Comparison of ENCODE assay signal across 2 cellular contexts in genomic region chr11:3189886-3190583, GRCh38.
TF ChIP-seq lines count a peak whose summit lies in the region.

No MANE protein-coding gene starts in this region.

TF ChIP-seq in GM23338, 12 proteins besides CTCF, POLR2A, EP300 and RAD21:
- TF ChIP-seq, protein P1, sequence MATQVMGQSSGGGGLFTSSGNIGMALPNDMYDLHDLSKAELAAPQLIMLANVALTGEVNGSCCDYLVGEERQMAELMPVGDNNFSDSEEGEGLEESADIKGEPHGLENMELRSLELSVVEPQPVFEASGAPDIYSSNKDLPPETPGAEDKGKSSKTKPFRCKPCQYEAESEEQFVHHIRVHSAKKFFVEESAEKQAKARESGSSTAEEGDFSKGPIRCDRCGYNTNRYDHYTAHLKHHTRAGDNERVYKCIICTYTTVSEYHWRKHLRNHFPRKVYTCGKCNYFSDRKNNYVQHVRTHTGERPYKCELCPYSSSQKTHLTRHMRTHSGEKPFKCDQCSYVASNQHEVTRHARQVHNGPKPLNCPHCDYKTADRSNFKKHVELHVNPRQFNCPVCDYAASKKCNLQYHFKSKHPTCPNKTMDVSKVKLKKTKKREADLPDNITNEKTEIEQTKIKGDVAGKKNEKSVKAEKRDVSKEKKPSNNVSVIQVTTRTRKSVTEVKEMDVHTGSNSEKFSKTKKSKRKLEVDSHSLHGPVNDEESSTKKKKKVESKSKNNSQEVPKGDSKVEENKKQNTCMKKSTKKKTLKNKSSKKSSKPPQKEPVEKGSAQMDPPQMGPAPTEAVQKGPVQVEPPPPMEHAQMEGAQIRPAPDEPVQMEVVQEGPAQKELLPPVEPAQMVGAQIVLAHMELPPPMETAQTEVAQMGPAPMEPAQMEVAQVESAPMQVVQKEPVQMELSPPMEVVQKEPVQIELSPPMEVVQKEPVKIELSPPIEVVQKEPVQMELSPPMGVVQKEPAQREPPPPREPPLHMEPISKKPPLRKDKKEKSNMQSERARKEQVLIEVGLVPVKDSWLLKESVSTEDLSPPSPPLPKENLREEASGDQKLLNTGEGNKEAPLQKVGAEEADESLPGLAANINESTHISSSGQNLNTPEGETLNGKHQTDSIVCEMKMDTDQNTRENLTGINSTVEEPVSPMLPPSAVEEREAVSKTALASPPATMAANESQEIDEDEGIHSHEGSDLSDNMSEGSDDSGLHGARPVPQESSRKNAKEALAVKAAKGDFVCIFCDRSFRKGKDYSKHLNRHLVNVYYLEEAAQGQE (IDR thresholded peaks at IDR 0.05; ENCODE audit: unreplicated experiment), result no peak
- TF ChIP-seq JUNB (IDR thresholded peaks at IDR 0.05; ENCODE audit: unreplicated experiment) (no peak), STAT1 (IDR thresholded peaks at IDR 0.05; ENCODE audit: unreplicated experiment) (no peak), POLR2AphosphoS5 (IDR thresholded peaks at IDR 0.05; ENCODE audit: low read depth) (no peak), EZH2 (IDR thresholded peaks at IDR 0.05; ENCODE audit: low read depth, unreplicated experiment) (no peak), ZNF114 (CRISPR knock-in tag; IDR thresholded peaks at IDR 0.05) (no peak), ZNF331 (CRISPR knock-in tag; IDR thresholded peaks at IDR 0.05; ENCODE audit: low read depth) (no peak)
- TF ChIP-seq, protein P2, sequence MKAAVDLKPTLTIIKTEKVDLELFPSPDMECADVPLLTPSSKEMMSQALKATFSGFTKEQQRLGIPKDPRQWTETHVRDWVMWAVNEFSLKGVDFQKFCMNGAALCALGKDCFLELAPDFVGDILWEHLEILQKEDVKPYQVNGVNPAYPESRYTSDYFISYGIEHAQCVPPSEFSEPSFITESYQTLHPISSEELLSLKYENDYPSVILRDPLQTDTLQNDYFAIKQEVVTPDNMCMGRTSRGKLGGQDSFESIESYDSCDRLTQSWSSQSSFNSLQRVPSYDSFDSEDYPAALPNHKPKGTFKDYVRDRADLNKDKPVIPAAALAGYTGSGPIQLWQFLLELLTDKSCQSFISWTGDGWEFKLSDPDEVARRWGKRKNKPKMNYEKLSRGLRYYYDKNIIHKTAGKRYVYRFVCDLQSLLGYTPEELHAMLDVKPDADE (IDR thresholded peaks at IDR 0.05), result no peak
- TF ChIP-seq, protein P3, sequence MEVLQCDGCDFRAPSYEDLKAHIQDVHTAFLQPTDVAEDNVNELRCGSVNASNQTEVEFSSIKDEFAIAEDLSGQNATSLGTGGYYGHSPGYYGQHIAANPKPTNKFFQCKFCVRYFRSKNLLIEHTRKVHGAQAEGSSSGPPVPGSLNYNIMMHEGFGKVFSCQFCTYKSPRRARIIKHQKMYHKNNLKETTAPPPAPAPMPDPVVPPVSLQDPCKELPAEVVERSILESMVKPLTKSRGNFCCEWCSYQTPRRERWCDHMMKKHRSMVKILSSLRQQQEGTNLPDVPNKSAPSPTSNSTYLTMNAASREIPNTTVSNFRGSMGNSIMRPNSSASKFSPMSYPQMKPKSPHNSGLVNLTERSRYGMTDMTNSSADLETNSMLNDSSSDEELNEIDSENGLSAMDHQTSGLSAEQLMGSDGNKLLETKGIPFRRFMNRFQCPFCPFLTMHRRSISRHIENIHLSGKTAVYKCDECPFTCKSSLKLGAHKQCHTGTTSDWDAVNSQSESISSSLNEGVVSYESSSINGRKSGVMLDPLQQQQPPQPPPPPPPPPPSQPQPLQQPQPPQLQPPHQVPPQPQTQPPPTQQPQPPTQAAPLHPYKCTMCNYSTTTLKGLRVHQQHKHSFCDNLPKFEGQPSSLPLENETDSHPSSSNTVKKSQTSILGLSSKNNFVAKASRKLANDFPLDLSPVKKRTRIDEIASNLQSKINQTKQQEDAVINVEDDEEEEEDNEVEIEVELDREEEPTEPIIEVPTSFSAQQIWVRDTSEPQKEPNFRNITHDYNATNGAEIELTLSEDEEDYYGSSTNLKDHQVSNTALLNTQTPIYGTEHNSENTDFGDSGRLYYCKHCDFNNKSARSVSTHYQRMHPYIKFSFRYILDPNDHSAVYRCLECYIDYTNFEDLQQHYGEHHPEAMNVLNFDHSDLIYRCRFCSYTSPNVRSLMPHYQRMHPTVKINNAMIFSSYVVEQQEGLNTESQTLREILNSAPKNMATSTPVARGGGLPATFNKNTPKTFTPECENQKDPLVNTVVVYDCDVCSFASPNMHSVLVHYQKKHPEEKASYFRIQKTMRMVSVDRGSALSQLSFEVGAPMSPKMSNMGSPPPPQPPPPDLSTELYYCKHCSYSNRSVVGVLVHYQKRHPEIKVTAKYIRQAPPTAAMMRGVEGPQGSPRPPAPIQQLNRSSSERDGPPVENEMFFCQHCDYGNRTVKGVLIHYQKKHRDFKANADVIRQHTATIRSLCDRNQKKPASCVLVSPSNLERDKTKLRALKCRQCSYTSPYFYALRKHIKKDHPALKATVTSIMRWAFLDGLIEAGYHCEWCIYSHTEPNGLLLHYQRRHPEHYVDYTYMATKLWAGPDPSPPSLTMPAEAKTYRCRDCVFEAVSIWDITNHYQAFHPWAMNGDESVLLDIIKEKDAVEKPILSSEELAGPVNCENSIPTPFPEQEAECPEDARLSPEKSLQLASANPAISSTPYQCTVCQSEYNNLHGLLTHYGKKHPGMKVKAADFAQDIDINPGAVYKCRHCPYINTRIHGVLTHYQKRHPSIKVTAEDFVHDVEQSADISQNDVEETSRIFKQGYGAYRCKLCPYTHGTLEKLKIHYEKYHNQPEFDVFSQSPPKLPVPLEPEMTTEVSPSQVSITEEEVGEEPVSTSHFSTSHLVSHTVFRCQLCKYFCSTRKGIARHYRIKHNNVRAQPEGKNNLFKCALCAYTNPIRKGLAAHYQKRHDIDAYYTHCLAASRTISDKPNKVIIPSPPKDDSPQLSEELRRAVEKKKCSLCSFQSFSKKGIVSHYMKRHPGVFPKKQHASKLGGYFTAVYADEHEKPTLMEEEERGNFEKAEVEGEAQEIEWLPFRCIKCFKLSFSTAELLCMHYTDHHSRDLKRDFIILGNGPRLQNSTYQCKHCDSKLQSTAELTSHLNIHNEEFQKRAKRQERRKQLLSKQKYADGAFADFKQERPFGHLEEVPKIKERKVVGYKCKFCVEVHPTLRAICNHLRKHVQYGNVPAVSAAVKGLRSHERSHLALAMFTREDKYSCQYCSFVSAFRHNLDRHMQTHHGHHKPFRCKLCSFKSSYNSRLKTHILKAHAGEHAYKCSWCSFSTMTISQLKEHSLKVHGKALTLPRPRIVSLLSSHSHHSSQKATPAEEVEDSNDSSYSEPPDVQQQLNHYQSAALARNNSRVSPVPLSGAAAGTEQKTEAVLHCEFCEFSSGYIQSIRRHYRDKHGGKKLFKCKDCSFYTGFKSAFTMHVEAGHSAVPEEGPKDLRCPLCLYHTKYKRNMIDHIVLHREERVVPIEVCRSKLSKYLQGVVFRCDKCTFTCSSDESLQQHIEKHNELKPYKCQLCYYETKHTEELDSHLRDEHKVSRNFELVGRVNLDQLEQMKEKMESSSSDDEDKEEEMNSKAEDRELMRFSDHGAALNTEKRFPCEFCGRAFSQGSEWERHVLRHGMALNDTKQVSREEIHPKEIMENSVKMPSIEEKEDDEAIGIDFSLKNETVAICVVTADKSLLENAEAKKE (CRISPR knock-in tag; IDR thresholded peaks at IDR 0.05), result no peak

TF ChIP-seq in K562, 482 proteins besides CTCF, POLR2A, EP300 and RAD21:
- TF ChIP-seq KDM1A (IDR thresholded peaks at IDR 0.05) (peak; percentile 81 to 82), RBM25 (IDR thresholded peaks at IDR 0.05; ENCODE audit: low read depth, low read length, severe bottlenecking) (peak; percentile 95), RCOR1 (IDR thresholded peaks at IDR 0.05; ENCODE audit: borderline replicate concordance in 1 of 2, low read depth in 2 of 2, low read length in 2 of 2) (peak in 1 of 2 experiments; percentile 60; a peak in 1 of 4 replicates), CBX3 (IDR thresholded peaks at IDR 0.05; ENCODE audit: borderline replicate concordance in 1 of 2, low read length in 2 of 2) (0 out of 3 replicates have a peak, but pooled peaks of 1 of the 2 experiments have one; percentile 22), DACH1 (IDR thresholded peaks at IDR 0.05; ENCODE audit: partially characterized antibody) (no peak), RFX7 (CRISPR knock-in tag; IDR thresholded peaks at IDR 0.05) (no peak), MYNN (IDR thresholded peaks at IDR 0.05) (no peak), MYNN (CRISPR knock-in tag; IDR thresholded peaks at IDR 0.05) (no peak), BACH1 (tag; IDR thresholded peaks at IDR 0.05) (no peak), SMARCA5 (IDR thresholded peaks at IDR 0.05) (0 out of 2 replicates have a peak, but pooled peaks have one; percentile 68), HDAC2 (IDR thresholded peaks at IDR 0.05) (peak; percentile 46; the same call in 1 of the 2 replicates), ZNF583 (CRISPR knock-in tag; IDR thresholded peaks at IDR 0.05) (no peak), ZNF644 (tag; IDR thresholded peaks at IDR 0.05; ENCODE audit: low read depth) (no peak), BCOR (IDR thresholded peaks at IDR 0.05) (peak; percentile 94)
